ENCODE assay signal across 13 cellular contexts in the genomic region with DNA sequence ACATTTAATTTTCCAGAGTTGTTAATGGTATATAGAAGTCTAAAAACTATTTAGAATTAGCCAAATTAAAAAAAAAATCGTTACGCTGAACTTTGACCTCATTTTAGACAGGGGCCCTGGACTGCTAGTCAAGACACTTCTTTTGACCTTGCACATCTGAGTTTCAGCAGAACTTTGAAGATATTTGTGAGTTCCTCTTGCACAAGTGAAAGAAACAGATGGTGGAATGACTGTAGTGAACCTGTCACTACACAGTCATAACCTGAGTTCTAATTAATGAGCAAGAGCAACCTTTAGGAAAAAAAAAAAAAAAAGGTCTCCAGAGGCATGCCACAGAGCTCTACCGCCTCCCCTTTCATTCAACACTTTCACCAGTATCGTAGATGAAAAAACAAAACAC. TPM values are rescaled to one million over a fixed set of nuclear protein-coding genes. Genes with fewer than 3 reads are reported as not detected.
DNase-seq lines count a peak whose midpoint lies in the region; ATAC-seq and TF ChIP-seq lines count a peak whose summit lies in the region.
"Had no signal": no experiment of that assay in that cellular context is flagged by ENCODE, and none has a peak within 500 bp of the region (broad histone marks: within the 10 kb centered on the region; RNA-seq: fewer than 3 reads in every experiment).

No MANE protein-coding gene starts in this region.

- DNase-seq in NCI-H2171 (lab: John Stamatoyannopoulos, UW) (peak; percentile 59), progenitor cell of endocrine pancreas (ENCODE audit: low spot score, unreplicated experiment) (no peak), pons (ENCODE audit: low spot score) (no peak), globus pallidus (ENCODE audit: low spot score) (no peak), OCI-M1 (lab: John Stamatoyannopoulos, UW) (no peak), ovary (no peak)
- DNase-seq: H9, NCI-H1930, occipital lobe had no signal

- TF ChIP-seq POLR2A in ovary (IDR thresholded peaks at IDR 0.05): no peak

- H3K9me3 Mint-ChIP-seq in progenitor cell of endocrine pancreas (ENCODE audit: low read depth): peaks cover 3% of the 10 kb centered on the region

- H3K4me3 Mint-ChIP-seq in progenitor cell of endocrine pancreas (ENCODE audit: low read depth): no peak overlapping the region
- H3K4me3 Mint-ChIP-seq: H9 had no signal

- intact Hi-C loops in ovary (cut with DNase I): no loop called here

- no peaks in the 10 kb centered on the region for H3K27me3 Mint-ChIP-seq in progenitor cell of endocrine pancreas

- peaks cover 3% of the 10 kb centered on the region for H3K4me1 ChIP-seq in ovary (ENCODE audit: insufficient read depth)

- no peak for TF ChIP-seq EP300 in ovary (IDR thresholded peaks at IDR 0.05)

- whole genome bisulfite sequencing in ovary, 3 donors: 70 to 90% (median 70%) methylated on average over 4 of the region's 4 CpGs

- no peaks in the 10 kb centered on the region for H3K36me3 ChIP-seq in ovary

- H3K9me3 ChIP-seq in ovary: no peaks in the 10 kb centered on the region
- H3K9me3 ChIP-seq: testis had no signal

- no peak overlapping the region for H3K27ac ChIP-seq in ovary
- H3K27ac ChIP-seq: KMS-11 had no signal

- H3K27ac Mint-ChIP-seq in progenitor cell of endocrine pancreas: peak overlapping the region; percentile 85

- no peak overlapping the region for H3K4me3 ChIP-seq in ovary
- H3K4me3 ChIP-seq: testis had no signal

- peaks cover 2% of the 10 kb centered on the region for H3K27me3 ChIP-seq in ovary
- H3K27me3 ChIP-seq: testis had no signal

- H3K4me1 Mint-ChIP-seq in progenitor cell of endocrine pancreas (ENCODE audit: low read depth): peaks cover 59% of the 10 kb centered on the region

- ATAC-seq in GM18517 (IDR thresholded peaks at IDR 0.05; ENCODE audit: unreplicated experiment) (peak; percentile 54), GM21423 (IDR thresholded peaks at IDR 0.05; ENCODE audit: unreplicated experiment) (peak; percentile 44)

- peaks cover 11% of the 10 kb centered on the region for H3K36me3 Mint-ChIP-seq in progenitor cell of endocrine pancreas (ENCODE audit: insufficient read depth)

- TF ChIP-seq CTCF in progenitor cell of endocrine pancreas (IDR thresholded peaks at IDR 0.05; ENCODE audit: unreplicated experiment) (no peak), ovary (IDR thresholded peaks at IDR 0.05) (no peak)

RNA-seq across cellular contexts. Expression of a gene that starts 5.3 kb away (rescaled TPM):
- total RNA-seq in progenitor cell of endocrine pancreas (63.9 and 65.6 TPM in 2 replicates), ovary (10 to 100 TPM in 4 of 7 donors, 1 to 10 TPM in 3; 1.1 to 23.6 (median 10.8) TPM)
- polyA plus RNA-seq in ovary: 1 to 10 TPM; 3.4 to 4.5 TPM
